ENCODE assay signal across 23 cellular contexts in genomic region chr21:26528882-26529281, GRCh38. TPM values are rescaled to one million over a fixed set of nuclear protein-coding genes. Genes with fewer than 3 reads are reported as not detected.
"Had no signal": no experiment of that assay in that cellular context is flagged by ENCODE, and none has a peak within 500 bp of the region (broad histone marks: within the 10 kb centered on the region; RNA-seq: fewer than 3 reads in every experiment).

No MANE protein-coding gene starts in this region.

- H3K27ac ChIP-seq: colonic mucosa, epithelial cell of prostate, esophagus muscularis mucosa, gastrocnemius medialis, heart right ventricle, left lung, lower lobe of right lung had no signal

- H3K27me3 ChIP-seq: colonic mucosa, esophagus muscularis mucosa, gastrocnemius medialis, heart right ventricle, left lung had no signal

- DNase-seq: colonic mucosa; cortex of kidney; effector CD8-positive, alpha-beta T cell; effector memory CD8-positive, alpha-beta T cell; erythroblast; foreskin melanocyte; gastrocnemius medialis; glutamatergic neuron; head of caudate nucleus; heart right ventricle; hippocampal formation; left cardiac atrium; left lung; left ventricle myocardium superior; lower lobe of right lung; mesendoderm; midbrain; naive thymus-derived CD4-positive, alpha-beta T cell; natural killer cell had no signal

- H3K9me3 ChIP-seq: colonic mucosa, esophagus muscularis mucosa, gastrocnemius medialis, lower lobe of right lung had no signal

- ATAC-seq: effector memory CD8-positive, alpha-beta T cell; gastrocnemius medialis; heart right ventricle; left cardiac atrium; left lung; left ventricle myocardium superior; lower lobe of right lung; naive thymus-derived CD4-positive, alpha-beta T cell; natural killer cell had no signal

- H3K4me3 ChIP-seq: colonic mucosa, esophagus muscularis mucosa, gastrocnemius medialis, heart right ventricle, left lung, lower lobe of right lung had no signal

- H3K4me1 ChIP-seq: colonic mucosa, esophagus muscularis mucosa, gastrocnemius medialis, left lung, lower lobe of right lung had no signal

- H3K36me3 ChIP-seq: colonic mucosa, gastrocnemius medialis, heart right ventricle, left lung, lower lobe of right lung had no signal

RNA-seq across cellular contexts. Expression of gene CYYR1, which starts 44.2 kb away (rescaled TPM):
- total RNA-seq: fibroblast of villous mesenchyme; naive thymus-derived CD4-positive, alpha-beta T cell; natural killer cell had no signal
- polyA plus RNA-seq: fibroblast of lung; naive thymus-derived CD4-positive, alpha-beta T cell had no signal
